8 cellular contexts compared by ENCODE assay signal in the genomic region with DNA sequence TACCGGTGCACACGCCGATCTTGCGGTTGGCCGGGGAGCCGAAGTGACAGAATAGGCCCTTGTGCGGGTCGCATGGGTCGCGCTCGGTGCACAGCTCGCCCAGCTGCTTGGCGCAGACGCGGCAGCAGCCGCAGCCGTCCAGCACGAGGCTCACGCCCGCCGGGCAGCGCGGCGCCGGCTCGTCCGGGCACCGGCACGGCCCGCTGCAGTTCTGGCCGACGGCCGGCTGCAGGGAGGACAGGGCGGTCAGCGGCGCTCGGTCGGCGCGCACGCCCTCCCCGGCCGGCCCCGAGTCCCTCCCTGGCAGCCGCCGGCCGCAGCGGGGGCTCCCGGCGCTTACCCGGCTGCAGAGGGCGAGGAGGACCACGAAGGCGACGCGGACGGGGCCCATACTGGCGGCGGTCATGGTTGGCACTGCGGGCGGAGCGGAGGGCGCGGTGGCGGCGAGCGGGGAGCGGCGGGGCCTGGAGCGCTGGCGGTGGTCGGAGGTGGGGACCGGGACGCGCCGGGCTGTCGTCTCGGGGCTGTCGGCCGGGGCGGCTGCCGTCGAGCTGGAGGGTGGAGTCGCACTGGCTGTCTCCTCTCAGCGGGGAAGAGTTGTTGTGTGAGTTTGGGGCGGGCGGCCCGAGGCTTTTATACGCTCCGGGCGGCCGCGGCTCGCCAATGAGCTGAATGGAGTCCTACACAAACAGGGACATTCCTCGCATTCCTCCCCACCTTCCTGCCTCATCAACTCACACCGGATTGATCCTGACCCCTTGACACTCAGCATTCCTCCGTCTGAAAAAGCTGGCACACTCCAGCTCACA. TPM values are rescaled to one million over a fixed set of nuclear protein-coding genes. Genes with fewer than 3 reads are reported as not detected.
DNase-seq lines count a peak whose midpoint lies in the region; TF ChIP-seq lines count a peak whose summit lies in the region.

A gene with protein sequence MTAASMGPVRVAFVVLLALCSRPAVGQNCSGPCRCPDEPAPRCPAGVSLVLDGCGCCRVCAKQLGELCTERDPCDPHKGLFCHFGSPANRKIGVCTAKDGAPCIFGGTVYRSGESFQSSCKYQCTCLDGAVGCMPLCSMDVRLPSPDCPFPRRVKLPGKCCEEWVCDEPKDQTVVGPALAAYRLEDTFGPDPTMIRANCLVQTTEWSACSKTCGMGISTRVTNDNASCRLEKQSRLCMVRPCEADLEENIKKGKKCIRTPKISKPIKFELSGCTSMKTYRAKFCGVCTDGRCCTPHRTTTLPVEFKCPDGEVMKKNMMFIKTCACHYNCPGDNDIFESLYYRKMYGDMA (minus strand): TSS at position 606 of the 809 bp plus-strand sequence. CDS start 200 bp downstream, at position 406.

- CTCF ChIA-PET in BJ (lab: Yijun Ruan, JAX): interaction anchor here (0.6 to 2.8 kb wide), 17 partner anchors 10 to 309 kb away, joined by 3 to 11 read pairs (median 4); no protein-coding TSS in a partner anchor
- CTCF ChIA-PET in SK-N-SH (lab: Yijun Ruan, JAX): interaction anchor here (0.9 to 1.8 kb wide), 4 partner anchors 19 to 265 kb away, joined by 3 to 7 read pairs (median 4); no protein-coding TSS in a partner anchor

- peaks cover 56% of the 10 kb centered on the region for H3K4me1 Mint-ChIP-seq in endodermal cell

- no peak for TF ChIP-seq RAD21 in SK-N-SH (IDR thresholded peaks at IDR 0.05; ENCODE audit: low read length)

- 3% methylated on average over 17 of the region's 97 CpGs for WGBS in SK-N-SH (ENCODE audit: low lambda C conversion rate)
- 0 to 1% methylated on average over 25 to 89 of the region's 97 CpGs for WGBS in endodermal cell (ENCODE audit: insufficient coverage in 1 of 2, insufficient read length in 1 of 2), 2 experiments
- 0 to 1% methylated on average over 21 to 70 of the region's 97 CpGs for WGBS in lower leg skin, 2 donors

- H3K4me1 ChIP-seq in SK-N-SH (ENCODE audit: control insufficient read depth in 1 of 2, insufficient read depth in 2 of 2, low read depth in 1 of 2, low read length in 1 of 2) (peaks cover 7 to 37% of the 10 kb centered on the region in 2 experiments), endodermal cell (ENCODE audit: control insufficient read depth, insufficient read depth, low read length) (peaks cover 10% of the 10 kb centered on the region)

- TF ChIP-seq POLR2A in lower leg skin (IDR thresholded peaks at IDR 0.05): peak in 1 of 2 donors; percentile 57

- H3K9ac ChIP-seq in SK-N-SH: peak within 1 kb of the TSS; percentile 98
- peak within 1 kb of the TSS; percentile 77 for H3K9ac ChIP-seq in endodermal cell (ENCODE audit: extremely low read depth, low read length, poor library complexity, severe bottlenecking)

- no peaks in the 10 kb centered on the region for H3K27me3 Mint-ChIP-seq in endodermal cell (ENCODE audit: insufficient read depth)

- H3K36me3 Mint-ChIP-seq in endodermal cell (ENCODE audit: low read depth): peaks cover 20% of the 10 kb centered on the region

- intact Hi-C loops in lower leg skin (cut with DNase I; ENCODE audit: low total_unique reads): no loop called here

- no peaks in the 10 kb centered on the region for H3K9me3 Mint-ChIP-seq in endodermal cell

- peaks cover 45% of the 10 kb centered on the region for H3K79me2 ChIP-seq in SK-N-SH (ENCODE audit: insufficient read depth)

- H3K27ac Mint-ChIP-seq in endodermal cell: peak within 1 kb of the TSS; percentile 93

- H3K36me3 ChIP-seq in BJ (ENCODE audit: control insufficient read depth, insufficient read depth, low read length): peaks cover 15% of the 10 kb centered on the region
- H3K36me3 ChIP-seq in SK-N-SH (replicated peaks in 1 of 2; ENCODE audit: control insufficient read depth in 1 of 2, insufficient read depth in 2 of 2, low read length in 1 of 2): peaks cover 12 to 24% of the 10 kb centered on the region in 2 experiments
- H3K36me3 ChIP-seq in endodermal cell (ENCODE audit: control insufficient read depth, insufficient read depth, low read length): peaks cover 23% of the 10 kb centered on the region

- peak in 1 of 2 experiments; percentile 91; a peak in 2 of 4 replicates for TF ChIP-seq EP300 in SK-N-SH (IDR thresholded peaks at IDR 0.05; ENCODE audit: borderline replicate concordance in 1 of 2, low read depth in 1 of 2, low read length in 1 of 2)

- peak; percentile 99 for DNase-seq in BJ (ENCODE audit: low read depth)
- DNase-seq in GM20000 (ENCODE audit: low spot score): peak; percentile 32
- DNase-seq in SK-N-SH: peak; percentile 57
- peak; percentile 98 for DNase-seq in endodermal cell
- DNase-seq in lower leg skin (ENCODE audit: low spot score in 2 of 2): peak; percentile 82 to 96
- DNase-seq in stromal cell of bone marrow (ENCODE audit: low read depth): peak; percentile 86
- no peak for DNase-seq in SHP77 (lab: John Stamatoyannopoulos, UW)
- no peak for DNase-seq in DMS114 treated with DMSO at 0.1 percent for 48 hours (lab: John Stamatoyannopoulos, UW; ENCODE audit: unreplicated experiment)

- H3K27me3 ChIP-seq in BJ (ENCODE audit: control insufficient read depth, insufficient read depth, low read length) (no peaks in the 10 kb centered on the region), SK-N-SH (ENCODE audit: insufficient read depth) (no peaks in the 10 kb centered on the region), endodermal cell (ENCODE audit: control insufficient read depth, insufficient read depth, low read length, poor library complexity, severe bottlenecking) (no peaks in the 10 kb centered on the region)

- TF ChIP-seq CTCF in BJ (IDR thresholded peaks at IDR 0.05; ENCODE audit: insufficient read depth, low read depth, low read length): no peak
- no peak for TF ChIP-seq CTCF in GM20000 (IDR thresholded peaks at IDR 0.05; ENCODE audit: extremely low read depth, missing control alignments)
- no peak for TF ChIP-seq CTCF in SK-N-SH (IDR thresholded peaks at IDR 0.05)
- peak; percentile 49 for TF ChIP-seq CTCF in endodermal cell (conservative IDR thresholded peaks at IDR 0.05)
- peak in 1 of 3 donors; percentile 81 for TF ChIP-seq CTCF in lower leg skin (IDR thresholded peaks at IDR 0.05)

- peak within 1 kb of the TSS; percentile 38; the same call in 1 of the 2 replicates for H2AFZ ChIP-seq in SK-N-SH (ENCODE audit: low read depth)

- H3K4me3 ChIP-seq in BJ (ENCODE audit: low read depth, low read length) (peak within 1 kb of the TSS; percentile 60), SK-N-SH (ENCODE audit: low read depth in 2 of 2, low read length in 1 of 2) (peak within 1 kb of the TSS; percentile 69 to 80), endodermal cell (ENCODE audit: low read length) (peak within 1 kb of the TSS; percentile 81), lower leg skin (ENCODE audit: low read depth, poor library complexity, severe bottlenecking) (peak within 1 kb of the TSS; percentile 71)

- no peaks in the 10 kb centered on the region for H3K9me3 ChIP-seq in SK-N-SH
- H3K9me3 ChIP-seq in endodermal cell (ENCODE audit: control insufficient read depth, low read length): no peaks in the 10 kb centered on the region

- peaks cover 62% of the 10 kb centered on the region for H3F3A ChIP-seq in SK-N-SH (replicated peaks; ENCODE audit: insufficient read depth)

- no peaks in the 10 kb centered on the region for H3K9me2 ChIP-seq in SK-N-SH

- H3K27ac ChIP-seq in SK-N-SH (ENCODE audit: low read depth in 2 of 2, low read length in 1 of 2): peak within 1 kb of the TSS; percentile 70 to 97
- H3K27ac ChIP-seq in endodermal cell (ENCODE audit: low read depth, low read length): peak within 1 kb of the TSS; percentile 94

- peak within 1 kb of the TSS; percentile 81 for H3K4me2 ChIP-seq in SK-N-SH

- peak within 1 kb of the TSS; percentile 75 for H3K4me3 Mint-ChIP-seq in endodermal cell

- POLR2A ChIA-PET in BJ (lab: Charles Lee): interaction anchor here (0.5 to 1.3 kb wide), 27 partner anchors 10 to 308 kb away, joined by 3 to 15 read pairs (median 4); no protein-coding TSS in a partner anchor
- POLR2A ChIA-PET in SK-N-SH (lab: Yijun Ruan, JAX): no interaction called here

- peaks cover 26% of the 10 kb centered on the region for H4K20me1 ChIP-seq in SK-N-SH (ENCODE audit: insufficient read depth)

TF ChIP-seq in SK-N-SH, 30 proteins besides CTCF, POLR2A, EP300 and RAD21 (continues in another document):
- peak; percentile 92 for TF ChIP-seq NFIC (IDR thresholded peaks at IDR 0.05; ENCODE audit: borderline replicate concordance)
- TF ChIP-seq TEAD4 (IDR thresholded peaks at IDR 0.05; ENCODE audit: borderline replicate concordance, insufficient read depth): peak; percentile 99
- TF ChIP-seq POLR2AphosphoS5 (IDR thresholded peaks at IDR 0.05; ENCODE audit: low read depth, low read length): peak; percentile 97
- peak; percentile 40; the same call in 1 of the 2 replicates for TF ChIP-seq MEF2A (IDR thresholded peaks at IDR 0.05; ENCODE audit: borderline replicate concordance, low read depth)
- TF ChIP-seq FOXM1 (IDR thresholded peaks at IDR 0.05; ENCODE audit: low read depth): peak; percentile 44; the same call in 1 of the 2 replicates
- no peak for TF ChIP-seq RCOR1 (IDR thresholded peaks at IDR 0.05; ENCODE audit: low read length)
- no peak for TF ChIP-seq GABPA (IDR thresholded peaks at IDR 0.05; ENCODE audit: low read depth)
- TF ChIP-seq RXRA (IDR thresholded peaks at IDR 0.05; ENCODE audit: borderline replicate concordance, low read depth): peak; percentile 95
- TF ChIP-seq, protein P1, sequence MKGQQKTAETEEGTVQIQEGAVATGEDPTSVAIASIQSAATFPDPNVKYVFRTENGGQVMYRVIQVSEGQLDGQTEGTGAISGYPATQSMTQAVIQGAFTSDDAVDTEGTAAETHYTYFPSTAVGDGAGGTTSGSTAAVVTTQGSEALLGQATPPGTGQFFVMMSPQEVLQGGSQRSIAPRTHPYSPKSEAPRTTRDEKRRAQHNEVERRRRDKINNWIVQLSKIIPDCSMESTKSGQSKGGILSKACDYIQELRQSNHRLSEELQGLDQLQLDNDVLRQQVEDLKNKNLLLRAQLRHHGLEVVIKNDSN (IDR thresholded peaks at IDR 0.05; ENCODE audit: borderline replicate concordance, low read depth): no peak
- TF ChIP-seq NRF1 (IDR thresholded peaks at IDR 0.05; ENCODE audit: low read depth, low read length): no peak
- TF ChIP-seq JUND (IDR thresholded peaks at IDR 0.05): peak; percentile 64

RNA-seq across cellular contexts. Expression of the gene that starts here (rescaled TPM):
- polyA plus RNA-seq in BJ (2011; rRNA removed) (318 and 326 TPM in 2 replicates), SK-N-SH (2012; rRNA removed) (486 and 709 TPM in 2 replicates)
- 124 and 248 TPM in 2 replicates for polyA minus RNA-seq in BJ (2011; rRNA and poly(A)+ RNA removed)
- polyA plus RNA-seq in SK-N-SH (2012; cell fraction: cytosol; rRNA removed): 749 and 798 TPM in 2 replicates
- polyA plus RNA-seq in SK-N-SH (2012; cell fraction: nucleus; rRNA removed): 877 and 1,310 TPM in 2 replicates
- total RNA-seq in endodermal cell (10 to 100 TPM; 28.6 to 29.4 TPM), lower leg skin (100 to 1,000 TPM in 2 of 4 donors, 10 to 100 TPM in 2; 52.8 to 146 (median 92.4) TPM)
- polyA plus RNA-seq in endodermal cell (2013, experiment 1 of 2): 176 TPM
- polyA plus RNA-seq in endodermal cell (2013, experiment 2 of 2): 179 TPM

Comparison
In these comparisons a context has a peak if more than half of its experiments do, and no peak if none do; other contexts are left out.
1. DNase-seq: peak in BJ (single experiment), GM20000 (single experiment), SK-N-SH (single experiment), endodermal cell (single experiment), lower leg skin (2 of 2) and stromal cell of bone marrow (single experiment); none in SHP77 (0 of 2) and DMS114 treated with DMSO at 0.1 percent for 48 hours (single experiment).
2. Peak in every context shown above with its lines, with median percentiles within 50 percentile points of each other: H3K4me3 ChIP-seq.